In the genomic region with DNA sequence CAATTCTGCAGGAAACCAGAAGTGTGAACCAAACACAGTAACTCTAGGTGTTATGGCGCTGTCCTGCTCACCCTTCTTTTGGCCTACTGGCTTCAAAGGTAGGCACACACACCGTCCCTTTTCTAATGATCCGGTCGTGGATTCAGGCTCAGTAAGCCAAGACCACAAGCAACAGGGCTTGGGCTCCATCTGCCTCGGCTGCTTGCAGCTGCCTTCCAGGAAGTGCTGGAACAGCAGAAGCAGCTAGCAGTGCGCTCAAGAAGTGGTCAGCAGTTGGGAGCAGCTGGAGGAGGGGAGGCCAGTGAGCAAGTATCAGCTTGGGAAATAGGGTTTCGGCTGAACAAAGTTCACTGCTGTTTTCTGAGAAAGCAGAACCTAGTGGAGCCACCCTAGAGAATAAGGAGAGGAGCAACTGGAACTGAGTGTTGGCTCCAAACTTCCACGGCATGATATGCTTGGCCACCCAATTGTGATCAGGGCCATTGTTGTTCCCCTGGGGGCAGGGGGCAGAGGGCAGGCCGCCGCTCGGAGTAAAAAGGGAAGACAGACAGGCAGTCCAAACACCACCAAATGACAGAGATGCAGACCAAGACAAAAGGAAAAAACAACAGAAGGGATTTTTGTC, we compare ENCODE assay signal across 1 cellular context.
TF ChIP-seq lines count a peak whose summit lies in the region.

No MANE protein-coding gene starts in this region.

TF ChIP-seq in K562, 482 proteins besides CTCF, POLR2A, EP300 and RAD21 (continued from another document and continues in another):
- no peak for TF ChIP-seq NFYB (IDR thresholded peaks at IDR 0.05; ENCODE audit: extremely low read depth, insufficient read length)
- TF ChIP-seq, protein P1, sequence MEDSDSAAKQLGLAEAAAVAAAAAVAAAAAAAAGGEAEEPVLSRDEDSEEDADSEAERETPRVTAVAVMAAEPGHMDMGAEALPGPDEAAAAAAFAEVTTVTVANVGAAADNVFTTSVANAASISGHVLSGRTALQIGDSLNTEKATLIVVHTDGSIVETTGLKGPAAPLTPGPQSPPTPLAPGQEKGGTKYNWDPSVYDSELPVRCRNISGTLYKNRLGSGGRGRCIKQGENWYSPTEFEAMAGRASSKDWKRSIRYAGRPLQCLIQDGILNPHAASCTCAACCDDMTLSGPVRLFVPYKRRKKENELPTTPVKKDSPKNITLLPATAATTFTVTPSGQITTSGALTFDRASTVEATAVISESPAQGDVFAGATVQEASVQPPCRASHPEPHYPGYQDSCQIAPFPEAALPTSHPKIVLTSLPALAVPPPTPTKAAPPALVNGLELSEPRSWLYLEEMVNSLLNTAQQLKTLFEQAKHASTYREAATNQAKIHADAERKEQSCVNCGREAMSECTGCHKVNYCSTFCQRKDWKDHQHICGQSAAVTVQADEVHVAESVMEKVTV (CRISPR knock-in tag; IDR thresholded peaks at IDR 0.05), result no peak
- no peak for TF ChIP-seq RFX7 (CRISPR knock-in tag; IDR thresholded peaks at IDR 0.05)
- TF ChIP-seq TBP (optimal IDR thresholded peaks at IDR 0.05; ENCODE audit: low read depth, low read length), result no peak
- no peak for TF ChIP-seq PRPF4 (IDR thresholded peaks at IDR 0.05; ENCODE audit: insufficient read depth, low read depth, low read length, poor library complexity, severe bottlenecking)
- TF ChIP-seq ZNF121 (CRISPR knock-in tag; conservative IDR thresholded peaks at IDR 0.05), result no peak
- TF ChIP-seq ATF1 (CRISPR knock-in tag; IDR thresholded peaks at IDR 0.05), result no peak
- TF ChIP-seq ATF1 (tag; IDR thresholded peaks at IDR 0.05), result no peak
- TF ChIP-seq, protein P2, sequence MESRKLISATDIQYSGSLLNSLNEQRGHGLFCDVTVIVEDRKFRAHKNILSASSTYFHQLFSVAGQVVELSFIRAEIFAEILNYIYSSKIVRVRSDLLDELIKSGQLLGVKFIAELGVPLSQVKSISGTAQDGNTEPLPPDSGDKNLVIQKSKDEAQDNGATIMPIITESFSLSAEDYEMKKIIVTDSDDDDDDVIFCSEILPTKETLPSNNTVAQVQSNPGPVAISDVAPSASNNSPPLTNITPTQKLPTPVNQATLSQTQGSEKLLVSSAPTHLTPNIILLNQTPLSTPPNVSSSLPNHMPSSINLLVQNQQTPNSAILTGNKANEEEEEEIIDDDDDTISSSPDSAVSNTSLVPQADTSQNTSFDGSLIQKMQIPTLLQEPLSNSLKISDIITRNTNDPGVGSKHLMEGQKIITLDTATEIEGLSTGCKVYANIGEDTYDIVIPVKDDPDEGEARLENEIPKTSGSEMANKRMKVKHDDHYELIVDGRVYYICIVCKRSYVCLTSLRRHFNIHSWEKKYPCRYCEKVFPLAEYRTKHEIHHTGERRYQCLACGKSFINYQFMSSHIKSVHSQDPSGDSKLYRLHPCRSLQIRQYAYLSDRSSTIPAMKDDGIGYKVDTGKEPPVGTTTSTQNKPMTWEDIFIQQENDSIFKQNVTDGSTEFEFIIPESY (CRISPR knock-in tag; IDR thresholded peaks at IDR 0.05), result 0 out of 2 replicates have a peak, but pooled peaks have one; percentile 24
- no peak for TF ChIP-seq RAD51 (IDR thresholded peaks at IDR 0.05; ENCODE audit: borderline replicate concordance, low read depth)
- no peak for TF ChIP-seq HCFC1 (IDR thresholded peaks at IDR 0.05; ENCODE audit: low read depth, low read length)
- TF ChIP-seq SREBF2 (CRISPR knock-in tag; IDR thresholded peaks at IDR 0.05), result no peak
- TF ChIP-seq ETV6 (IDR thresholded peaks at IDR 0.05; ENCODE audit: borderline replicate concordance in 1 of 2, low read depth in 2 of 2, low read length in 1 of 2), result no peak
- no peak for TF ChIP-seq ETV6 (CRISPR knock-in tag; IDR thresholded peaks at IDR 0.05; ENCODE audit: borderline replicate concordance)
- TF ChIP-seq, protein P3, sequence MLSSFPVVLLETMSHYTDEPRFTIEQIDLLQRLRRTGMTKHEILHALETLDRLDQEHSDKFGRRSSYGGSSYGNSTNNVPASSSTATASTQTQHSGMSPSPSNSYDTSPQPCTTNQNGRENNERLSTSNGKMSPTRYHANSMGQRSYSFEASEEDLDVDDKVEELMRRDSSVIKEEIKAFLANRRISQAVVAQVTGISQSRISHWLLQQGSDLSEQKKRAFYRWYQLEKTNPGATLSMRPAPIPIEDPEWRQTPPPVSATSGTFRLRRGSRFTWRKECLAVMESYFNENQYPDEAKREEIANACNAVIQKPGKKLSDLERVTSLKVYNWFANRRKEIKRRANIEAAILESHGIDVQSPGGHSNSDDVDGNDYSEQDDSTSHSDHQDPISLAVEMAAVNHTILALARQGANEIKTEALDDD (IDR thresholded peaks at IDR 0.05), result no peak
- no peak for TF ChIP-seq NR3C1 (CRISPR knock-in tag; IDR thresholded peaks at IDR 0.05)
- no peak for TF ChIP-seq IRF2 (CRISPR knock-in tag; IDR thresholded peaks at IDR 0.05)
- TF ChIP-seq, protein P4, sequence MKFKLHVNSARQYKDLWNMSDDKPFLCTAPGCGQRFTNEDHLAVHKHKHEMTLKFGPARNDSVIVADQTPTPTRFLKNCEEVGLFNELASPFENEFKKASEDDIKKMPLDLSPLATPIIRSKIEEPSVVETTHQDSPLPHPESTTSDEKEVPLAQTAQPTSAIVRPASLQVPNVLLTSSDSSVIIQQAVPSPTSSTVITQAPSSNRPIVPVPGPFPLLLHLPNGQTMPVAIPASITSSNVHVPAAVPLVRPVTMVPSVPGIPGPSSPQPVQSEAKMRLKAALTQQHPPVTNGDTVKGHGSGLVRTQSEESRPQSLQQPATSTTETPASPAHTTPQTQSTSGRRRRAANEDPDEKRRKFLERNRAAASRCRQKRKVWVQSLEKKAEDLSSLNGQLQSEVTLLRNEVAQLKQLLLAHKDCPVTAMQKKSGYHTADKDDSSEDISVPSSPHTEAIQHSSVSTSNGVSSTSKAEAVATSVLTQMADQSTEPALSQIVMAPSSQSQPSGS (CRISPR knock-in tag; IDR thresholded peaks at IDR 0.05), result no peak
- no peak for TF ChIP-seq SMAD3 (CRISPR knock-in tag; conservative IDR thresholded peaks at IDR 0.05)
- no peak for TF ChIP-seq MEF2A (IDR thresholded peaks at IDR 0.05; ENCODE audit: control insufficient read depth, low read depth, low read length)
- TF ChIP-seq SLC30A9 (CRISPR knock-in tag; IDR thresholded peaks at IDR 0.05), result no peak
- no peak for TF ChIP-seq THRAP3 (IDR thresholded peaks at IDR 0.05; ENCODE audit: borderline replicate concordance)
- TF ChIP-seq, protein P5, sequence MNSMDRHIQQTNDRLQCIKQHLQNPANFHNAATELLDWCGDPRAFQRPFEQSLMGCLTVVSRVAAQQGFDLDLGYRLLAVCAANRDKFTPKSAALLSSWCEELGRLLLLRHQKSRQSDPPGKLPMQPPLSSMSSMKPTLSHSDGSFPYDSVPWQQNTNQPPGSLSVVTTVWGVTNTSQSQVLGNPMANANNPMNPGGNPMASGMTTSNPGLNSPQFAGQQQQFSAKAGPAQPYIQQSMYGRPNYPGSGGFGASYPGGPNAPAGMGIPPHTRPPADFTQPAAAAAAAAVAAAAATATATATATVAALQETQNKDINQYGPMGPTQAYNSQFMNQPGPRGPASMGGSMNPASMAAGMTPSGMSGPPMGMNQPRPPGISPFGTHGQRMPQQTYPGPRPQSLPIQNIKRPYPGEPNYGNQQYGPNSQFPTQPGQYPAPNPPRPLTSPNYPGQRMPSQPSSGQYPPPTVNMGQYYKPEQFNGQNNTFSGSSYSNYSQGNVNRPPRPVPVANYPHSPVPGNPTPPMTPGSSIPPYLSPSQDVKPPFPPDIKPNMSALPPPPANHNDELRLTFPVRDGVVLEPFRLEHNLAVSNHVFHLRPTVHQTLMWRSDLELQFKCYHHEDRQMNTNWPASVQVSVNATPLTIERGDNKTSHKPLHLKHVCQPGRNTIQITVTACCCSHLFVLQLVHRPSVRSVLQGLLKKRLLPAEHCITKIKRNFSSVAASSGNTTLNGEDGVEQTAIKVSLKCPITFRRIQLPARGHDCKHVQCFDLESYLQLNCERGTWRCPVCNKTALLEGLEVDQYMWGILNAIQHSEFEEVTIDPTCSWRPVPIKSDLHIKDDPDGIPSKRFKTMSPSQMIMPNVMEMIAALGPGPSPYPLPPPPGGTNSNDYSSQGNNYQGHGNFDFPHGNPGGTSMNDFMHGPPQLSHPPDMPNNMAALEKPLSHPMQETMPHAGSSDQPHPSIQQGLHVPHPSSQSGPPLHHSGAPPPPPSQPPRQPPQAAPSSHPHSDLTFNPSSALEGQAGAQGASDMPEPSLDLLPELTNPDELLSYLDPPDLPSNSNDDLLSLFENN (IDR thresholded peaks at IDR 0.05; ENCODE audit: low read depth in 2 of 2, low read length in 2 of 2), result no peak
- TF ChIP-seq, protein P6, sequence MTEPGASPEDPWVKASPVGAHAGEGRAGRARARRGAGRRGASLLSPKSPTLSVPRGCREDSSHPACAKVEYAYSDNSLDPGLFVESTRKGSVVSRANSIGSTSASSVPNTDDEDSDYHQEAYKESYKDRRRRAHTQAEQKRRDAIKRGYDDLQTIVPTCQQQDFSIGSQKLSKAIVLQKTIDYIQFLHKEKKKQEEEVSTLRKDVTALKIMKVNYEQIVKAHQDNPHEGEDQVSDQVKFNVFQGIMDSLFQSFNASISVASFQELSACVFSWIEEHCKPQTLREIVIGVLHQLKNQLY (CRISPR knock-in tag; conservative IDR thresholded peaks at IDR 0.05), result no peak
- 0 out of 2 replicates have a peak, but pooled peaks have one; percentile 11 for TF ChIP-seq NR1H2 (CRISPR knock-in tag; IDR thresholded peaks at IDR 0.05)
- TF ChIP-seq ZNF830 (CRISPR knock-in tag; IDR thresholded peaks at IDR 0.05), result no peak
- TF ChIP-seq HDAC6 (IDR thresholded peaks at IDR 0.05; ENCODE audit: low read depth, low read length), result no peak
- TF ChIP-seq SMARCA4 (IDR thresholded peaks at IDR 0.05), result no peak
- TF ChIP-seq, protein P7, sequence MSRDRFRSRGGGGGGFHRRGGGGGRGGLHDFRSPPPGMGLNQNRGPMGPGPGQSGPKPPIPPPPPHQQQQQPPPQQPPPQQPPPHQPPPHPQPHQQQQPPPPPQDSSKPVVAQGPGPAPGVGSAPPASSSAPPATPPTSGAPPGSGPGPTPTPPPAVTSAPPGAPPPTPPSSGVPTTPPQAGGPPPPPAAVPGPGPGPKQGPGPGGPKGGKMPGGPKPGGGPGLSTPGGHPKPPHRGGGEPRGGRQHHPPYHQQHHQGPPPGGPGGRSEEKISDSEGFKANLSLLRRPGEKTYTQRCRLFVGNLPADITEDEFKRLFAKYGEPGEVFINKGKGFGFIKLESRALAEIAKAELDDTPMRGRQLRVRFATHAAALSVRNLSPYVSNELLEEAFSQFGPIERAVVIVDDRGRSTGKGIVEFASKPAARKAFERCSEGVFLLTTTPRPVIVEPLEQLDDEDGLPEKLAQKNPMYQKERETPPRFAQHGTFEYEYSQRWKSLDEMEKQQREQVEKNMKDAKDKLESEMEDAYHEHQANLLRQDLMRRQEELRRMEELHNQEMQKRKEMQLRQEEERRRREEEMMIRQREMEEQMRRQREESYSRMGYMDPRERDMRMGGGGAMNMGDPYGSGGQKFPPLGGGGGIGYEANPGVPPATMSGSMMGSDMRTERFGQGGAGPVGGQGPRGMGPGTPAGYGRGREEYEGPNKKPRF (IDR thresholded peaks at IDR 0.05; ENCODE audit: low read depth, low read length), result no peak
- no peak for TF ChIP-seq U2AF2 (optimal IDR thresholded peaks at IDR 0.05; ENCODE audit: low read depth, low read length)
- no peak for TF ChIP-seq ZZZ3 (IDR thresholded peaks at IDR 0.05)
- TF ChIP-seq SMC3 (conservative IDR thresholded peaks at IDR 0.05; ENCODE audit: insufficient read depth, low read depth, low read length), result no peak
- TF ChIP-seq XRCC3 (IDR thresholded peaks at IDR 0.05), result no peak
- TF ChIP-seq, protein P8, sequence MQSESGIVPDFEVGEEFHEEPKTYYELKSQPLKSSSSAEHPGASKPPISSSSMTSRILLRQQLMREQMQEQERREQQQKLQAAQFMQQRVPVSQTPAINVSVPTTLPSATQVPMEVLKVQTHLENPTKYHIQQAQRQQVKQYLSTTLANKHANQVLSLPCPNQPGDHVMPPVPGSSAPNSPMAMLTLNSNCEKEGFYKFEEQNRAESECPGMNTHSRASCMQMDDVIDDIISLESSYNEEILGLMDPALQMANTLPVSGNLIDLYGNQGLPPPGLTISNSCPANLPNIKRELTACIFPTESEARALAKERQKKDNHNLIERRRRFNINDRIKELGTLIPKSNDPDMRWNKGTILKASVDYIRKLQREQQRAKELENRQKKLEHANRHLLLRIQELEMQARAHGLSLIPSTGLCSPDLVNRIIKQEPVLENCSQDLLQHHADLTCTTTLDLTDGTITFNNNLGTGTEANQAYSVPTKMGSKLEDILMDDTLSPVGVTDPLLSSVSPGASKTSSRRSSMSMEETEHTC (IDR thresholded peaks at IDR 0.05), result no peak
- no peak for TF ChIP-seq ZNF134 (CRISPR knock-in tag; conservative IDR thresholded peaks at IDR 0.05)
- TF ChIP-seq, protein P9, sequence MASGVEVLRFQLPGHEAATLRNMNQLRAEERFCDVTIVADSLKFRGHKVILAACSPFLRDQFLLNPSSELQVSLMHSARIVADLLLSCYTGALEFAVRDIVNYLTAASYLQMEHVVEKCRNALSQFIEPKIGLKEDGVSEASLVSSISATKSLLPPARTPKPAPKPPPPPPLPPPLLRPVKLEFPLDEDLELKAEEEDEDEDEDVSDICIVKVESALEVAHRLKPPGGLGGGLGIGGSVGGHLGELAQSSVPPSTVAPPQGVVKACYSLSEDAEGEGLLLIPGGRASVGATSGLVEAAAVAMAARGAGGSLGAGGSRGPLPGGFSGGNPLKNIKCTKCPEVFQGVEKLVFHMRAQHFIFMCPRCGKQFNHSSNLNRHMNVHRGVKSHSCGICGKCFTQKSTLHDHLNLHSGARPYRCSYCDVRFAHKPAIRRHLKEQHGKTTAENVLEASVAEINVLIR (CRISPR knock-in tag; IDR thresholded peaks at IDR 0.05), result no peak
- TF ChIP-seq ZNF324 (CRISPR knock-in tag; IDR thresholded peaks at IDR 0.05), result no peak
- no peak for TF ChIP-seq NR2C1 (IDR thresholded peaks at IDR 0.05)
- TF ChIP-seq NR2C1 (tag; IDR thresholded peaks at IDR 0.05), result 0 out of 2 replicates have a peak, but pooled peaks have one; percentile 11
- TF ChIP-seq, protein P10, sequence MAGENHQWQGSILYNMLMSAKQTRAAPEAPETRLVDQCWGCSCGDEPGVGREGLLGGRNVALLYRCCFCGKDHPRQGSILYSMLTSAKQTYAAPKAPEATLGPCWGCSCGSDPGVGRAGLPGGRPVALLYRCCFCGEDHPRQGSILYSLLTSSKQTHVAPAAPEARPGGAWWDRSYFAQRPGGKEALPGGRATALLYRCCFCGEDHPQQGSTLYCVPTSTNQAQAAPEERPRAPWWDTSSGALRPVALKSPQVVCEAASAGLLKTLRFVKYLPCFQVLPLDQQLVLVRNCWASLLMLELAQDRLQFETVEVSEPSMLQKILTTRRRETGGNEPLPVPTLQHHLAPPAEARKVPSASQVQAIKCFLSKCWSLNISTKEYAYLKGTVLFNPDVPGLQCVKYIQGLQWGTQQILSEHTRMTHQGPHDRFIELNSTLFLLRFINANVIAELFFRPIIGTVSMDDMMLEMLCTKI (IDR thresholded peaks at IDR 0.05; ENCODE audit: partially characterized antibody), result no peak
- no peak for TF ChIP-seq ZNF717 (CRISPR knock-in tag; IDR thresholded peaks at IDR 0.05)
- TF ChIP-seq, protein P11, sequence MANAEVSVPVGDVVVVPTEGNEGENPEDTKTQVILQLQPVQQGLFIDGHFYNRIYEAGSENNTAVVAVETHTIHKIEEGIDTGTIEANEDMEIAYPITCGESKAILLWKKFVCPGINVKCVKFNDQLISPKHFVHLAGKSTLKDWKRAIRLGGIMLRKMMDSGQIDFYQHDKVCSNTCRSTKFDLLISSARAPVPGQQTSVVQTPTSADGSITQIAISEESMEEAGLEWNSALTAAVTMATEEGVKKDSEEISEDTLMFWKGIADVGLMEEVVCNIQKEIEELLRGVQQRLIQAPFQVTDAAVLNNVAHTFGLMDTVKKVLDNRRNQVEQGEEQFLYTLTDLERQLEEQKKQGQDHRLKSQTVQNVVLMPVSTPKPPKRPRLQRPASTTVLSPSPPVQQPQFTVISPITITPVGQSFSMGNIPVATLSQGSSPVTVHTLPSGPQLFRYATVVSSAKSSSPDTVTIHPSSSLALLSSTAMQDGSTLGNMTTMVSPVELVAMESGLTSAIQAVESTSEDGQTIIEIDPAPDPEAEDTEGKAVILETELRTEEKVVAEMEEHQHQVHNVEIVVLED (CRISPR knock-in tag; IDR thresholded peaks at IDR 0.05), result no peak
- TF ChIP-seq NR4A1 (CRISPR knock-in tag; IDR thresholded peaks at IDR 0.05), result no peak
- TF ChIP-seq NR4A1 (tag; IDR thresholded peaks at IDR 0.05), result 0 out of 2 replicates have a peak, but pooled peaks have one; percentile 30
